In genomic region chr3:61903931-61904657, GRCh38 we compare ENCODE assay signal across 8 cellular contexts.
DNase-seq lines count a peak whose midpoint lies in the region; ATAC-seq and TF ChIP-seq lines count a peak whose summit lies in the region.

No MANE protein-coding gene starts in this region.

- no peaks in the 10 kb centered on the region for H3K36me3 ChIP-seq in ascending aorta

- H3K27ac Mint-ChIP-seq in CD4-positive, alpha-beta T cell, result no peak overlapping the region
- no peak overlapping the region for H3K27ac Mint-ChIP-seq in activated CD4-positive, alpha-beta memory T cell treated with anti-CD3 and anti-CD28 coated beads for 36 hours

- no peaks in the 10 kb centered on the region for H3K36me3 Mint-ChIP-seq in CD4-positive, alpha-beta T cell (ENCODE audit: low read depth)
- H3K36me3 Mint-ChIP-seq in activated CD4-positive, alpha-beta memory T cell treated with anti-CD3 and anti-CD28 coated beads for 36 hours, result no peaks in the 10 kb centered on the region

- H3K27ac ChIP-seq in ascending aorta, result peak overlapping the region; percentile 28 to 71
- no peak overlapping the region for H3K27ac ChIP-seq in CD4-positive, alpha-beta T cell (ENCODE audit: low read depth, low read length)

- POLR2A ChIA-PET in CD4-positive, alpha-beta T cell (lab: Charles Lee), result no interaction called here
- POLR2A ChIA-PET in activated CD4-positive, alpha-beta memory T cell treated with anti-CD3 and anti-CD28 coated beads for 36 hours (lab: Charles Lee), result no interaction called here

- H3K4me1 ChIP-seq in ascending aorta, result peaks cover 10 to 40% of the 10 kb centered on the region in 2 donors

- no peaks in the 10 kb centered on the region for H3K9me3 Mint-ChIP-seq in CD4-positive, alpha-beta T cell
- no peaks in the 10 kb centered on the region for H3K9me3 Mint-ChIP-seq in activated CD4-positive, alpha-beta memory T cell treated with anti-CD3 and anti-CD28 coated beads for 36 hours

- no peak for TF ChIP-seq CTCF in ascending aorta (IDR thresholded peaks at IDR 0.05)
- TF ChIP-seq CTCF in CD4-positive, alpha-beta T cell (IDR thresholded peaks at IDR 0.05), result no peak

- no peaks in the 10 kb centered on the region for H3K27me3 ChIP-seq in ascending aorta
- no peaks in the 10 kb centered on the region for H3K27me3 ChIP-seq in CD4-positive, alpha-beta T cell (ENCODE audit: control insufficient read depth, insufficient read depth, low read length)

- intact Hi-C loops in ascending aorta (cut with DNase I), result no loop called here
- intact Hi-C loops in CD4-positive, alpha-beta T cell (cut with DNase I, micrococcal nuclease), result no loop called here
- intact Hi-C loops in activated CD4-positive, alpha-beta memory T cell treated with anti-CD3 and anti-CD28 coated beads for 36 hours (cut with micrococcal nuclease), result no loop called here

- H3K4me1 Mint-ChIP-seq in CD4-positive, alpha-beta T cell (ENCODE audit: low read depth), result no peaks in the 10 kb centered on the region
- H3K4me1 Mint-ChIP-seq in activated CD4-positive, alpha-beta memory T cell treated with anti-CD3 and anti-CD28 coated beads for 36 hours (ENCODE audit: low read depth), result no peaks in the 10 kb centered on the region

- DNase-seq in DMS79 treated with DMSO at 0.1 percent for 48 hours (lab: John Stamatoyannopoulos, UW), result peak; percentile 42
- DNase-seq in ascending aorta (ENCODE audit: low spot score in 2 of 2), result no peak
- no peak for DNase-seq in left lobe of liver (ENCODE audit: low spot score)
- no peak for DNase-seq in CD4-positive, alpha-beta T cell
- DNase-seq in HCEC 1CT, result no peak
- DNase-seq in activated CD4-positive, alpha-beta memory T cell treated with anti-CD3 and anti-CD28 coated beads for 36 hours, result no peak
- DNase-seq in DMS53 treated with DMSO at 0.1 percent for 48 hours (lab: John Stamatoyannopoulos, UW; ENCODE audit: unreplicated experiment), result no peak

- H3K27me3 Mint-ChIP-seq in CD4-positive, alpha-beta T cell, result no peaks in the 10 kb centered on the region
- H3K27me3 Mint-ChIP-seq in activated CD4-positive, alpha-beta memory T cell treated with anti-CD3 and anti-CD28 coated beads for 36 hours, result no peaks in the 10 kb centered on the region

- H3K4me3 ChIP-seq in ascending aorta, result no peak overlapping the region

- H3K4me3 Mint-ChIP-seq in CD4-positive, alpha-beta T cell, result no peak overlapping the region
- H3K4me3 Mint-ChIP-seq in activated CD4-positive, alpha-beta memory T cell treated with anti-CD3 and anti-CD28 coated beads for 36 hours, result no peak overlapping the region

- no peaks in the 10 kb centered on the region for H3K9me3 ChIP-seq in ascending aorta
- no peaks in the 10 kb centered on the region for H3K9me3 ChIP-seq in CD4-positive, alpha-beta T cell (ENCODE audit: control insufficient read depth, low read length)

- CTCF ChIA-PET in CD4-positive, alpha-beta T cell (lab: Charles Lee), result no interaction called here
- CTCF ChIA-PET in activated CD4-positive, alpha-beta memory T cell treated with anti-CD3 and anti-CD28 coated beads for 36 hours (lab: Charles Lee), result no interaction called here

- ATAC-seq in HG02981 (IDR thresholded peaks at IDR 0.05; ENCODE audit: unreplicated experiment) (peak; percentile 50), left lobe of liver (peak; percentile 67)
- no peak for ATAC-seq in CD4-positive, alpha-beta T cell (ENCODE audit: poor library complexity)
